Comparison of ENCODE assay signal across 16 cellular contexts in the genomic region with DNA sequence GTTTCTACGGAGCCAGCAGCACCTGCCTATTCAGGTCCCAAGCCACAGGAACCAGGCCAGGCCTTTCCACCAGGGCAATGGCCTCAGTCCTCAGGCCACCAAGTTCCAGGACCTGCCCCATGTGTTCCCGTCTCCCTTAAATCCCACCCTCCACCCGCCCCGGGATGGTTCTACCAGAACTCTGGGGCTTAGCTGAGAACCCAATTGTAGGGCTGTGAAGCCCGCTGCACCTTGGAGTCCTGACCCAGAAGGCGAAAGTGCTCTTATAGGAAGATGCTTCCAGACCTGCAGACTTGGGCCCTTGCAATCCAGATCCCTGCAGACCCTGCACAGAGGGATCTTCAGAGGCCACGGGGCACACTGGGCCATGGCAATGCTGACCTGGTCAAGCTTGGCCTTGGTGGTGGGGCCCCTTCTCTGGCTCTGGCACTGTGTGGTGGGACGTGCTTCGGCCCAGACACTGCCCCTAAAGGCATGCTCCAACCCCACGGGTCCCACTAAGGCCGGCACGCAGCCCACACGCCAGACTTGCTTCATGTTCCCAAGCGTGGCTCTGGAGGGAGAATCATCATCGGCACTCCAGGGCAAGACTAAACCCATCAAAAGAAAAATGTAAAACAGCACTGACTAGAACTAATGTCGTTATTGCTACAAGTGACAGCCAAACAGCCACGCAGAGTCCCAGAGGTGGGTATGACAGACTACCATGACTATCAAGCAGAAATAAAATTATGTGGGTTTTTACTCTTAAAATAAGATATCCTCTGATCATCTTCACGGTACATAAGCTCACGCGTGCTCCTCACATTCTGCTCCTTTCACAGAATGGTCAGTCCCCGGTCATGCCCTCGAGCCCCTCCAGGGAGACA.
"Had no signal": no experiment of that assay in that cellular context is flagged by ENCODE, and none has a peak within 500 bp of the region (broad histone marks: within the 10 kb centered on the region; RNA-seq: fewer than 3 reads in every experiment).

No MANE protein-coding gene starts in this region.

- DNase-seq: cerebellar nuclear complex, T1000 had no signal

- H3K27ac ChIP-seq: heart left ventricle, pancreas, thyroid gland, vagina had no signal

- H3K9me3 ChIP-seq: heart left ventricle, pancreas, thyroid gland, vagina had no signal

- H3K4me3 ChIP-seq: heart left ventricle, pancreas, thyroid gland, vagina had no signal

- H3K9me3 Mint-ChIP-seq: activated T-cell treated with anti-CD3 and anti-CD28 coated beads, Interleukin-2, amount 50 U/mL, for 4 hours; brain; dendritic cell treated with granulocyte-macrophage colony-stimulating factor and Interleukin-4, amounts not matched to agents 40 ng/mL and 50 ng/mL, for 4 days; immature natural killer cell; mesothelial cell of epicardium; neural crest cell; stimulated activated memory B cell treated with anti-CD40 and anti-IgM and Interleukin-4, amounts not matched to agents 10 μg/mL and 1 μg/mL and 100 μg/mL, for 72 hours; T-cell had no signal

- H3K27ac Mint-ChIP-seq: activated naive CD8-positive, alpha-beta T cell; dendritic cell treated with granulocyte-macrophage colony-stimulating factor and Interleukin-4, amounts not matched to agents 40 ng/mL and 50 ng/mL, for 4 days; immature natural killer cell had no signal

- H3K36me3 Mint-ChIP-seq: activated naive CD8-positive, alpha-beta T cell had no signal

- H3K27me3 Mint-ChIP-seq: activated naive CD8-positive, alpha-beta T cell; brain; T-cell had no signal

- H3K27me3 ChIP-seq: heart left ventricle, pancreas, thyroid gland, vagina had no signal

- H3K4me3 Mint-ChIP-seq: activated naive CD8-positive, alpha-beta T cell; activated T-cell treated with anti-CD3 and anti-CD28 coated beads, Interleukin-2, amount 50 U/mL, for 4 hours; brain; dendritic cell treated with granulocyte-macrophage colony-stimulating factor and Interleukin-4, amounts not matched to agents 40 ng/mL and 50 ng/mL, for 4 days; immature natural killer cell; mesothelial cell of epicardium; neural crest cell; stimulated activated memory B cell treated with anti-CD40 and anti-IgM and Interleukin-4, amounts not matched to agents 10 μg/mL and 1 μg/mL and 100 μg/mL, for 72 hours; T-cell had no signal

- FAIRE-seq: frontal cortex, pancreas had no signal

- H3K4me1 ChIP-seq: thyroid gland had no signal
